21 cellular contexts compared by ENCODE assay signal in genomic region chr13:95707035-95707434, GRCh38. TPM values are rescaled to one million over a fixed set of nuclear protein-coding genes. Genes with fewer than 3 reads are reported as not detected.
DNase-seq lines count a peak whose midpoint lies in the region; ATAC-seq and TF ChIP-seq lines count a peak whose summit lies in the region.
"Had no signal": no experiment of that assay in that cellular context is flagged by ENCODE, and none has a peak within 500 bp of the region (broad histone marks: within the 10 kb centered on the region; RNA-seq: fewer than 3 reads in every experiment).

No MANE protein-coding gene starts in this region.

- no peak overlapping the region for H2BK12ac ChIP-seq in trophoblast cell (ENCODE audit: low read length)

- H3K23ac ChIP-seq in trophoblast cell (ENCODE audit: low read length), result no peak overlapping the region

- POLR2A ChIA-PET in activated CD4-positive, alpha-beta T cell treated with anti-CD3 and anti-CD28 coated beads, Interleukin-2, amount 10 ng/mL, durations not matched to agents 7 days and 5 days (lab: Charles Lee), result no interaction called here
- POLR2A ChIA-PET in activated CD4-positive, alpha-beta T cell treated with anti-CD3 and anti-CD28 coated beads for 36 hours (lab: Charles Lee), result no interaction called here
- POLR2A ChIA-PET in activated CD8-positive, alpha-beta T cell treated with anti-CD3 and anti-CD28 coated beads for 36 hours (lab: Charles Lee), result no interaction called here

- H3K14ac ChIP-seq in trophoblast cell (ENCODE audit: low read length), result no peak overlapping the region

- no peak overlapping the region for H4K8ac ChIP-seq in trophoblast cell (ENCODE audit: low read depth, low read length)

- no peak overlapping the region for H3K4me2 ChIP-seq in trophoblast cell (ENCODE audit: low read length)
- H3K4me2 ChIP-seq: BLaER1 had no signal

- no peak for ATAC-seq in activated CD4-positive, alpha-beta T cell treated with anti-CD3 and anti-CD28 coated beads for 36 hours
- ATAC-seq in GM21447 (IDR thresholded peaks at IDR 0.05; ENCODE audit: unreplicated experiment), result peak; percentile 35
- ATAC-seq in activated CD8-positive, alpha-beta T cell treated with anti-CD3 and anti-CD28 coated beads for 36 hours, result peak; percentile 39
- ATAC-seq: HCT116 had no signal

- no peak overlapping the region for H3K9ac ChIP-seq in trophoblast cell (ENCODE audit: low read length)
- H3K9ac ChIP-seq: BLaER1 had no signal

- intact Hi-C loops in activated CD4-positive, alpha-beta T cell treated with anti-CD3 and anti-CD28 coated beads for 36 hours (cut with DNase I, micrococcal nuclease), result no loop called here
- intact Hi-C loops in activated CD8-positive, alpha-beta T cell treated with anti-CD3 and anti-CD28 coated beads for 36 hours (cut with micrococcal nuclease), result no loop called here

- no peak overlapping the region for H4K12ac ChIP-seq in trophoblast cell (ENCODE audit: low read depth, low read length)

- H3K27me3 ChIP-seq in trophoblast cell (ENCODE audit: insufficient read depth, low read length), result no peaks in the 10 kb centered on the region
- H3K27me3 ChIP-seq: BLaER1 had no signal

- no peaks in the 10 kb centered on the region for H3K9me3 ChIP-seq in trophoblast cell (ENCODE audit: insufficient read depth, low read depth, low read length)

- H3K79me2 ChIP-seq in trophoblast cell (ENCODE audit: control insufficient read depth, insufficient read depth, low read length, poor library complexity), result no peaks in the 10 kb centered on the region

- peaks cover 2 to 3% of the 10 kb centered on the region in 2 experiments for H3K36me3 ChIP-seq in trophoblast cell (ENCODE audit: control insufficient read depth in 1 of 2, insufficient read depth in 2 of 2, low read length in 2 of 2)

- DNase-seq in activated CD4-positive, alpha-beta T cell treated with anti-CD3 and anti-CD28 coated beads, Interleukin-2, amount 10 ng/mL, durations not matched to agents 7 days and 5 days, result peak; percentile 14
- no peak for DNase-seq in activated CD4-positive, alpha-beta T cell treated with anti-CD3 and anti-CD28 coated beads for 36 hours
- no peak for DNase-seq in activated CD8-positive, alpha-beta T cell treated with anti-CD3 and anti-CD28 coated beads for 36 hours
- DNase-seq in trophoblast cell (no peak), NCI-H1930 (lab: John Stamatoyannopoulos, UW) (no peak), NCI-H2029 treated with DMSO at 0.1 percent for 48 hours (lab: John Stamatoyannopoulos, UW) (no peak), putamen (ENCODE audit: low spot score) (no peak)
- DNase-seq: activated CD4-positive, CD25-positive, alpha-beta regulatory T cell treated with anti-CD3 and anti-CD28 coated beads, Interleukin-2, amount 50 U/mL, for 72 hours; foreskin melanocyte; hypothalamus; kidney glomerular epithelial cell; NCI-H1105 treated with DMSO at 0.1 percent for 48 hours; NCI-H69; SIG-M5; stimulated activated CD4-positive, alpha-beta T cell treated with anti-CD3 and anti-CD28 coated beads, Interleukin-12 subunit alpha, Interleukin-12 subunit beta, amount 100 ng/mL, for 4 hours had no signal

- no peaks in the 10 kb centered on the region for H3K9me3 Mint-ChIP-seq in activated CD4-positive, alpha-beta T cell treated with anti-CD3 and anti-CD28 coated beads, Interleukin-2, amount 10 ng/mL, durations not matched to agents 7 days and 5 days
- no peaks in the 10 kb centered on the region for H3K9me3 Mint-ChIP-seq in activated CD4-positive, alpha-beta T cell treated with anti-CD3 and anti-CD28 coated beads for 36 hours (ENCODE audit: low read depth)
- H3K9me3 Mint-ChIP-seq in activated CD8-positive, alpha-beta T cell treated with anti-CD3 and anti-CD28 coated beads for 36 hours, result no peaks in the 10 kb centered on the region
- H3K9me3 Mint-ChIP-seq: activated naive CD4-positive, alpha-beta T cell treated with anti-CD3 and anti-CD28 coated beads, Interleukin-2, amount 50 U/mL, for 24 hours; T-helper 2 cell treated with Interferon-gamma antibody and Interleukin-4, amounts not matched to agents 5 μg/mL and 100 μg/mL, for 36 hours had no signal

- no peak overlapping the region for H2BK5ac ChIP-seq in trophoblast cell (ENCODE audit: low read depth, low read length, poor library complexity)

- H3K4ac ChIP-seq in trophoblast cell (ENCODE audit: low read depth, low read length), result peak overlapping the region; percentile 22

- no peak overlapping the region for H2AK5ac ChIP-seq in trophoblast cell (ENCODE audit: low read length)

- H3K18ac ChIP-seq in trophoblast cell (ENCODE audit: low read length), result no peak overlapping the region

- H3K27ac Mint-ChIP-seq in activated CD4-positive, alpha-beta T cell treated with anti-CD3 and anti-CD28 coated beads, Interleukin-2, amount 10 ng/mL, durations not matched to agents 7 days and 5 days, result peak overlapping the region; percentile 51
- no peak overlapping the region for H3K27ac Mint-ChIP-seq in activated CD4-positive, alpha-beta T cell treated with anti-CD3 and anti-CD28 coated beads for 36 hours
- peak overlapping the region; percentile 71 for H3K27ac Mint-ChIP-seq in activated CD8-positive, alpha-beta T cell treated with anti-CD3 and anti-CD28 coated beads for 36 hours
- H3K27ac Mint-ChIP-seq: activated naive CD4-positive, alpha-beta T cell treated with anti-CD3 and anti-CD28 coated beads, Interleukin-2, amount 50 U/mL, for 24 hours; brain; T-helper 2 cell treated with Interferon-gamma antibody and Interleukin-4, amounts not matched to agents 5 μg/mL and 100 μg/mL, for 36 hours had no signal

- H2BK120ac ChIP-seq in trophoblast cell (ENCODE audit: insufficient read depth, low read length, poor library complexity), result no peak overlapping the region

- peaks cover 27% of the 10 kb centered on the region for H3K4me1 Mint-ChIP-seq in activated CD4-positive, alpha-beta T cell treated with anti-CD3 and anti-CD28 coated beads, Interleukin-2, amount 10 ng/mL, durations not matched to agents 7 days and 5 days
- peaks cover 45% of the 10 kb centered on the region for H3K4me1 Mint-ChIP-seq in activated CD4-positive, alpha-beta T cell treated with anti-CD3 and anti-CD28 coated beads for 36 hours
- peaks cover 51% of the 10 kb centered on the region for H3K4me1 Mint-ChIP-seq in activated CD8-positive, alpha-beta T cell treated with anti-CD3 and anti-CD28 coated beads for 36 hours (ENCODE audit: low read depth)

- H3K4me3 Mint-ChIP-seq in activated CD4-positive, alpha-beta T cell treated with anti-CD3 and anti-CD28 coated beads, Interleukin-2, amount 10 ng/mL, durations not matched to agents 7 days and 5 days, result no peak overlapping the region
- no peak overlapping the region for H3K4me3 Mint-ChIP-seq in activated CD4-positive, alpha-beta T cell treated with anti-CD3 and anti-CD28 coated beads for 36 hours
- no peak overlapping the region for H3K4me3 Mint-ChIP-seq in activated CD8-positive, alpha-beta T cell treated with anti-CD3 and anti-CD28 coated beads for 36 hours
- H3K4me3 Mint-ChIP-seq: activated naive CD4-positive, alpha-beta T cell treated with anti-CD3 and anti-CD28 coated beads, Interleukin-2, amount 50 U/mL, for 24 hours; brain; T-helper 2 cell treated with Interferon-gamma antibody and Interleukin-4, amounts not matched to agents 5 μg/mL and 100 μg/mL, for 36 hours had no signal

- no peak for TF ChIP-seq CTCF in activated CD8-positive, alpha-beta T cell treated with anti-CD3 and anti-CD28 coated beads for 36 hours (IDR thresholded peaks at IDR 0.05)

- no peaks in the 10 kb centered on the region for H3K79me1 ChIP-seq in trophoblast cell (ENCODE audit: low read length)

- H3K27me3 Mint-ChIP-seq in activated CD4-positive, alpha-beta T cell treated with anti-CD3 and anti-CD28 coated beads, Interleukin-2, amount 10 ng/mL, durations not matched to agents 7 days and 5 days, result no peaks in the 10 kb centered on the region
- no peaks in the 10 kb centered on the region for H3K27me3 Mint-ChIP-seq in activated CD4-positive, alpha-beta T cell treated with anti-CD3 and anti-CD28 coated beads for 36 hours
- H3K27me3 Mint-ChIP-seq in activated CD8-positive, alpha-beta T cell treated with anti-CD3 and anti-CD28 coated beads for 36 hours, result no peaks in the 10 kb centered on the region
- H3K27me3 Mint-ChIP-seq: activated naive CD4-positive, alpha-beta T cell treated with anti-CD3 and anti-CD28 coated beads, Interleukin-2, amount 50 U/mL, for 24 hours; brain had no signal

- no peak overlapping the region for H3K27ac ChIP-seq in trophoblast cell (ENCODE audit: low read depth, low read length)
- H3K27ac ChIP-seq: BLaER1 had no signal

- H3K4me1 ChIP-seq in trophoblast cell (ENCODE audit: control insufficient read depth in 1 of 2, insufficient read depth in 2 of 2, low read length in 2 of 2), result peaks cover 0 to 9% of the 10 kb centered on the region in 2 experiments
- H3K4me1 ChIP-seq: BLaER1 had no signal

- H4K91ac ChIP-seq in trophoblast cell (ENCODE audit: low read depth, low read length), result no peak overlapping the region

- no CpG with 5 or more reads among the region's 4 CpGs for WGBS in trophoblast cell (ENCODE audit: extremely low coverage, insufficient coverage, insufficient read length)

- H2AFZ ChIP-seq in trophoblast cell (ENCODE audit: insufficient read depth, low read length, poor library complexity), result no peak overlapping the region

- CTCF ChIA-PET in activated CD4-positive, alpha-beta T cell treated with anti-CD3 and anti-CD28 coated beads, Interleukin-2, amount 10 ng/mL, durations not matched to agents 7 days and 5 days (lab: Charles Lee), result interaction anchor here (0.8 kb wide), 1 partner anchor 36 kb away, joined by 3 read pairs; no protein-coding TSS in a partner anchor
- CTCF ChIA-PET in activated CD4-positive, alpha-beta T cell treated with anti-CD3 and anti-CD28 coated beads for 36 hours (lab: Charles Lee), result interaction anchor here (0.7 to 0.8 kb wide), 2 partner anchors 27 to 552 kb away, joined by 3 to 4 read pairs; no protein-coding TSS in a partner anchor
- CTCF ChIA-PET in activated CD8-positive, alpha-beta T cell treated with anti-CD3 and anti-CD28 coated beads for 36 hours (lab: Charles Lee), result interaction anchor here (1.5 kb wide), 1 partner anchor 31 kb away, joined by 3 read pairs; no protein-coding TSS in a partner anchor

- no peak overlapping the region for H3K4me3 ChIP-seq in trophoblast cell (ENCODE audit: low read depth, low read length)
- H3K4me3 ChIP-seq: BLaER1 had no signal

- H3K36me3 Mint-ChIP-seq in activated CD4-positive, alpha-beta T cell treated with anti-CD3 and anti-CD28 coated beads, Interleukin-2, amount 10 ng/mL, durations not matched to agents 7 days and 5 days (ENCODE audit: low read depth), result peaks cover 23% of the 10 kb centered on the region
- peaks cover 22% of the 10 kb centered on the region for H3K36me3 Mint-ChIP-seq in activated CD4-positive, alpha-beta T cell treated with anti-CD3 and anti-CD28 coated beads for 36 hours (ENCODE audit: low read depth)
- H3K36me3 Mint-ChIP-seq in activated CD8-positive, alpha-beta T cell treated with anti-CD3 and anti-CD28 coated beads for 36 hours (ENCODE audit: low read depth), result peaks cover 25% of the 10 kb centered on the region

RNA-seq across cellular contexts. Expression of gene DNAJC3, which starts 30.1 kb away (rescaled TPM):
- 10 to 100 TPM; 20.3 to 21.6 TPM for total RNA-seq in activated CD4-positive, alpha-beta T cell treated with anti-CD3 and anti-CD28 coated beads, Interleukin-2, amount 10 ng/mL, durations not matched to agents 7 days and 5 days
- 10 to 100 TPM; 13.4 to 16.3 TPM for total RNA-seq in activated CD4-positive, alpha-beta T cell treated with anti-CD3 and anti-CD28 coated beads for 36 hours
- 10 to 100 TPM; 15.9 to 16.8 TPM for total RNA-seq in activated CD8-positive, alpha-beta T cell treated with anti-CD3 and anti-CD28 coated beads for 36 hours
- 103 and 108 TPM in 2 replicates for polyA plus RNA-seq in trophoblast cell (2013)
